34 cellular contexts compared by ENCODE assay signal in the genomic region with DNA sequence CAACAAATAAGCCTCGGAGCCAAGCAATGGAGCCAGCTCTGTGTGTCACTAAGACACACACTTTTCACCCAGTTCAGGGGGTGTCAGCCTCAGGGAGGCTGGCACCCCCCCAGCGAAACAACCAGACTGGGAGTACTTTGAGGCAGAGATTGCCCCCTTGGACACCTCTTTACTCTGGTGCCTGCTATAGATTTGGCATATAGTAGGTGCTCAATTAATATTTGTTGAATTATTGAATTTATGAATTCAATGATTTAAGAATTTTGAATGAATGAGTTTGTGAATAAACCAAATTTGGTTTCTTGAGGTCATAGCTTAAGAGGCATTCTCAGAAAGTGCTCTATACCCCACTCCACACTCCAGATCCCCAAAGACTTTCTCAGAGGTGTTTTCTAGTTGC.
A peak's percentile ranks its signal among the peaks of the same experiment; 100 is the strongest.
DNase-seq lines count a peak whose midpoint lies in the region; ATAC-seq, FAIRE-seq and TF ChIP-seq lines count a peak whose summit lies in the region.
"Had no signal": no experiment of that assay in that cellular context is flagged by ENCODE, and none has a peak within 500 bp of the region (broad histone marks: within the 10 kb centered on the region; RNA-seq: fewer than 3 reads in every experiment).

No MANE protein-coding gene starts in this region.

- DNase-seq in GM23338 (ENCODE audit: low spot score) = no peak
- peak; percentile 29 for DNase-seq in MM.1S
- no peak for DNase-seq in H1 (ENCODE audit: low read depth in 1 of 2, low spot score in 2 of 2)
- DNase-seq in middle frontal gyrus (ENCODE audit: extremely low spot score, low spot score) = no peak
- no peak for DNase-seq in type B pancreatic cell (ENCODE audit: extremely low spot score, unreplicated experiment)
- DNase-seq in stimulated activated CD8-positive, alpha-beta memory T cell treated with anti-CD3 and anti-CD28 coated beads, Interleukin-4, amount 100 ng/mL, for 48 hours = no peak
- DNase-seq in HCEC 1CT = no peak
- DNase-seq: 8988T; ACHN; AML-193; BE2C; C1 segment of cervical spinal cord; Caco-2; Calu3; CD4-positive, alpha-beta memory T cell; CD4-positive, alpha-beta T cell; CD4-positive, CD25-positive, alpha-beta regulatory T cell; CD8-positive, alpha-beta memory T cell; CD8-positive, alpha-beta T cell; DMS 273 treated with DMSO at 0.1 percent for 48 hours; DMS79; DMS79 treated with DMSO at 0.1 percent for 48 hours; DND-41; EL had no signal

- no peak for TF ChIP-seq EP300 in H1 (IDR thresholded peaks at IDR 0.05; ENCODE audit: borderline replicate concordance in 1 of 2, low read depth in 2 of 2, low read length in 2 of 2)

- TF ChIP-seq POLR2A in H1 (IDR thresholded peaks at IDR 0.05; ENCODE audit: control extremely low read depth in 1 of 2, low read depth in 2 of 2, low read length in 2 of 2) = no peak

- no peaks in the 10 kb centered on the region for H3K9me3 ChIP-seq in HEK293 (ENCODE audit: control insufficient read depth, insufficient read depth, low read depth, low read length)
- no peaks in the 10 kb centered on the region for H3K9me3 ChIP-seq in MM.1S (replicated peaks; ENCODE audit: insufficient read depth, low read length)
- H3K9me3 ChIP-seq in H1 (ENCODE audit: insufficient read depth in 2 of 2, low read depth in 1 of 2, low read length in 1 of 2) = no peaks in the 10 kb centered on the region
- H3K9me3 ChIP-seq: A549; BE2C; BLaER1; BLaER1 treated with 17β-estradiol and CSF1 and Interleukin-3, amounts not matched to agents 10 nM and 100 nM; Caco-2 had no signal

- H3K4ac ChIP-seq in H1 (replicated peaks; ENCODE audit: insufficient read length, low read depth, low read length) = no peak overlapping the region

- H4K20me1 ChIP-seq in GM23338 (replicated peaks; ENCODE audit: insufficient read depth) (no peaks in the 10 kb centered on the region), MM.1S (ENCODE audit: insufficient read depth, low read length) (no peaks in the 10 kb centered on the region), H1 (replicated peaks in 1 of 2; ENCODE audit: control insufficient read depth in 1 of 2, insufficient read depth in 2 of 2, low read length in 2 of 2) (no peaks in the 10 kb centered on the region)
- H4K20me1 ChIP-seq: BLaER1; BLaER1 treated with 17β-estradiol and CSF1 and Interleukin-3, amounts not matched to agents 10 nM and 100 nM had no signal

- H3K27ac ChIP-seq in GM23338 (ENCODE audit: low read depth) (no peak overlapping the region), HEK293 (ENCODE audit: extremely low read depth, low read depth, low read length) (no peak overlapping the region), MM.1S (ENCODE audit: low read length) (peak overlapping the region; percentile 42; the same call in 1 of the 2 replicates), H1 (ENCODE audit: low read depth, low read length) (no peak overlapping the region)
- H3K27ac ChIP-seq: 22Rv1; A549; BLaER1; BLaER1 treated with 17β-estradiol and CSF1 and Interleukin-3, amounts not matched to agents 10 nM and 100 nM; C4-2B had no signal

- H2AFZ ChIP-seq in GM23338 (no peak overlapping the region), MM.1S (ENCODE audit: low read length) (peak overlapping the region; percentile 81; the same call in 1 of the 2 replicates), H1 (ENCODE audit: low read length) (no peak overlapping the region)

- no peak overlapping the region for H2BK120ac ChIP-seq in H1 (replicated peaks; ENCODE audit: low read depth, low read length)

- H3K14ac ChIP-seq in H1 (ENCODE audit: insufficient read length) = no peak overlapping the region

- no peak overlapping the region for H3K4me3 ChIP-seq in GM23338
- no peak overlapping the region for H3K4me3 ChIP-seq in HEK293 (ENCODE audit: low read depth, low read length)
- H3K4me3 ChIP-seq in MM.1S (ENCODE audit: low read length) = no peak overlapping the region
- H3K4me3 ChIP-seq in H1 (ENCODE audit: extremely low read depth in 1 of 4, insufficient read depth in 2 of 4, low read depth in 3 of 4, low read length in 4 of 4) = no peak overlapping the region
- H3K4me3 ChIP-seq: A549; BLaER1; BLaER1 treated with 17β-estradiol and CSF1 and Interleukin-3, amounts not matched to agents 10 nM and 100 nM had no signal

- H3K36me3 Mint-ChIP-seq in GM23338 (ENCODE audit: low read depth) = no peaks in the 10 kb centered on the region
- H3K36me3 Mint-ChIP-seq in type B pancreatic cell = no peaks in the 10 kb centered on the region
- H3K36me3 Mint-ChIP-seq: CD14-positive monocyte; CD4-positive, alpha-beta memory T cell; CD4-positive, CD25-positive, alpha-beta regulatory T cell; CD8-positive, alpha-beta memory T cell; CD8-positive, alpha-beta T cell had no signal

- POLR2A ChIA-PET in HEK293 (lab: Yijun Ruan, JAX) = no interaction called here
- POLR2A ChIA-PET in H1 (lab: Charles Lee; ENCODE audit: partially characterized antibody) = no interaction called here

- H3K79me1 ChIP-seq in H1 (ENCODE audit: low read depth, low read length) = no peaks in the 10 kb centered on the region

- H3K9me3 Mint-ChIP-seq in GM23338 = no peaks in the 10 kb centered on the region; the same call in 2 of the 3 replicates
- H3K9me3 Mint-ChIP-seq in type B pancreatic cell = no peaks in the 10 kb centered on the region
- H3K9me3 Mint-ChIP-seq: CD14-positive monocyte; CD4-positive, alpha-beta memory T cell; CD4-positive, alpha-beta T cell; CD8-positive, alpha-beta memory T cell; CD8-positive, alpha-beta T cell had no signal

- WGBS in H1 (ENCODE audit: extremely low coverage in 1 of 2, insufficient coverage in 1 of 2, insufficient read length in 1 of 2, insufficient replicate concordance in 2 of 2, low coverage in 1 of 2, low lambda C conversion rate in 2 of 2, missing lambda C conversion rate in 1 of 2), 2 experiments = 95% methylated on average over 2 of the region's 2 CpGs; no CpG with 5 or more reads in 1 of the 2 experiments

- peak overlapping the region; percentile 51; the same call in 1 of the 2 replicates for H2BK20ac ChIP-seq in H1 (ENCODE audit: low read length)

- no peaks in the 10 kb centered on the region for H3K36me3 ChIP-seq in GM23338 (ENCODE audit: insufficient read depth)
- no peaks in the 10 kb centered on the region for H3K36me3 ChIP-seq in HEK293 (ENCODE audit: control insufficient read depth in 2 of 2, insufficient read depth in 1 of 2, low read length in 2 of 2)
- H3K36me3 ChIP-seq in MM.1S (replicated peaks; ENCODE audit: insufficient read depth, low read length) = no peaks in the 10 kb centered on the region
- no peaks in the 10 kb centered on the region for H3K36me3 ChIP-seq in H1 (ENCODE audit: control insufficient read depth in 2 of 4, insufficient read depth in 4 of 4, low read length in 3 of 4)
- H3K36me3 ChIP-seq: BE2C; BLaER1; BLaER1 treated with 17β-estradiol and CSF1 and Interleukin-3, amounts not matched to agents 10 nM and 100 nM had no signal

- H3K4me3 Mint-ChIP-seq in GM23338 (no peak overlapping the region), type B pancreatic cell (no peak overlapping the region)
- H3K4me3 Mint-ChIP-seq: B cell; CD4-positive, alpha-beta T cell; CD4-positive, CD25-positive, alpha-beta regulatory T cell; CD8-positive, alpha-beta memory T cell; CD8-positive, alpha-beta T cell had no signal

- H4K8ac ChIP-seq in H1 (ENCODE audit: extremely low read depth, insufficient read depth, low read length) = no peak overlapping the region

- no peaks in the 10 kb centered on the region for H3K79me2 ChIP-seq in GM23338 (replicated peaks; ENCODE audit: insufficient read depth)
- no peaks in the 10 kb centered on the region for H3K79me2 ChIP-seq in MM.1S (ENCODE audit: low read length)
- H3K79me2 ChIP-seq in H1 (ENCODE audit: control insufficient read depth in 1 of 2, insufficient read depth in 2 of 2, low read length in 2 of 2) = no peaks in the 10 kb centered on the region

- H3K4me1 ChIP-seq in GM23338 (ENCODE audit: insufficient read depth) = peaks cover 13% of the 10 kb centered on the region; the same call in 1 of the 2 replicates
- peaks cover 10% of the 10 kb centered on the region for H3K4me1 ChIP-seq in HEK293 (ENCODE audit: control insufficient read depth, insufficient read depth, low read length)
- peaks cover 20% of the 10 kb centered on the region for H3K4me1 ChIP-seq in MM.1S (ENCODE audit: low read length)
- H3K4me1 ChIP-seq in H1 (replicated peaks in 1 of 4; ENCODE audit: control insufficient read depth in 3 of 4, insufficient read depth in 4 of 4, low read length in 3 of 4) = peaks cover 0 to 5% (median 1%) of the 10 kb centered on the region in 4 experiments; a peak in 6 of 7 replicates
- H3K4me1 ChIP-seq: A549; BE2C; BLaER1; BLaER1 treated with 17β-estradiol and CSF1 and Interleukin-3, amounts not matched to agents 10 nM and 100 nM; Caco-2 had no signal

- H3K4me2 ChIP-seq in GM23338 = 0 out of 2 replicates have a peak overlapping the region, but pooled peaks have one; percentile 55
- peak overlapping the region; percentile 74 for H3K4me2 ChIP-seq in MM.1S (ENCODE audit: low read depth, low read length)
- no peak overlapping the region for H3K4me2 ChIP-seq in H1 (ENCODE audit: insufficient read depth in 1 of 2, low read depth in 2 of 2, low read length in 2 of 2)
- H3K4me2 ChIP-seq: A549; BLaER1; BLaER1 treated with 17β-estradiol and CSF1 and Interleukin-3, amounts not matched to agents 10 nM and 100 nM had no signal

- no peaks in the 10 kb centered on the region for H3K27me3 ChIP-seq in GM23338 (ENCODE audit: insufficient read depth)
- H3K27me3 ChIP-seq in MM.1S (replicated peaks; ENCODE audit: insufficient read depth, low read length) = no peaks in the 10 kb centered on the region
- 0 out of 7 replicates have a peak, but pooled peaks cover 0 to 1% (median 0%) of the 10 kb centered on the region in 4 experiments for H3K27me3 ChIP-seq in H1 (replicated peaks in 1 of 4; ENCODE audit: control insufficient read depth in 3 of 4, extremely low read depth in 1 of 4, insufficient read depth in 3 of 4, low read length in 3 of 4)
- H3K27me3 ChIP-seq: BLaER1; BLaER1 treated with 17β-estradiol and CSF1 and Interleukin-3, amounts not matched to agents 10 nM and 100 nM had no signal

- no peak for FAIRE-seq in H1 (lab: Jason Lieb, UNC)
- FAIRE-seq: A204.1, A549, D721Med had no signal

- H3K23ac ChIP-seq in H1 (ENCODE audit: insufficient read length) = no peak overlapping the region

- H2BK12ac ChIP-seq in H1 (ENCODE audit: low read depth, low read length) = 0 out of 2 replicates have a peak overlapping the region, but pooled peaks have one; percentile 84

- H3K27me3 Mint-ChIP-seq in GM23338 (ENCODE audit: insufficient read depth, low read depth, poor library complexity) (peaks cover 7% of the 10 kb centered on the region), type B pancreatic cell (peaks cover 61% of the 10 kb centered on the region)

- H3K27ac Mint-ChIP-seq in GM23338 (no peak overlapping the region), type B pancreatic cell (no peak overlapping the region)
- H3K27ac Mint-ChIP-seq: B cell; CD14-positive monocyte; CD4-positive, alpha-beta T cell; CD4-positive, CD25-positive, alpha-beta regulatory T cell; CD8-positive, alpha-beta T cell had no signal

- no peak for ATAC-seq in GM23338
- ATAC-seq: A549; CD8-positive, alpha-beta T cell had no signal

- H2BK5ac ChIP-seq in H1 (ENCODE audit: low read depth, low read length) = no peak overlapping the region

- no peak overlapping the region for H4K5ac ChIP-seq in H1 (ENCODE audit: insufficient read length, low read depth, low read length)

- H3K56ac ChIP-seq in H1 (replicated peaks; ENCODE audit: insufficient read length, low read depth, low read length) = no peak overlapping the region

- H3K18ac ChIP-seq in H1 (ENCODE audit: extremely low read depth, low read length) = no peak overlapping the region

- H3F3A ChIP-seq in GM23338 (replicated peaks; ENCODE audit: low read depth) (no peaks in the 10 kb centered on the region), MM.1S (ENCODE audit: insufficient read depth, low read length) (0 out of 2 replicates have a peak, but pooled peaks cover 4% of the 10 kb centered on the region)

- no peaks in the 10 kb centered on the region for H3K23me2 ChIP-seq in H1 (ENCODE audit: low read depth, low read length)

- no peak overlapping the region for H4K91ac ChIP-seq in H1 (replicated peaks; ENCODE audit: insufficient read length, low read length)

- no peak for TF ChIP-seq RAD21 in H1 (IDR thresholded peaks at IDR 0.05 in 1 of 2, conservative IDR thresholded peaks at IDR 0.05 in 1 of 2; ENCODE audit: low read depth in 2 of 2, low read length in 2 of 2)

- CTCF ChIA-PET in HEK293 (lab: Yijun Ruan, JAX) (interaction anchor here (0.6 to 1.7 kb wide), 4 partner anchors 13 to 1087 kb away, joined by 3 to 7 read pairs (median 4); no protein-coding TSS in a partner anchor), H1 (lab: Charles Lee; ENCODE audit: partially characterized antibody) (interaction anchor here (1.0 to 2.4 kb wide), 4 partner anchors 13 to 146 kb away, joined by 3 to 9 read pairs (median 4); a partner anchor contains a TSS)

- H3K9me2 ChIP-seq in GM23338 (ENCODE audit: insufficient read depth) = 0 out of 2 replicates have a peak, but pooled peaks cover 10% of the 10 kb centered on the region
- no peaks in the 10 kb centered on the region for H3K9me2 ChIP-seq in MM.1S (replicated peaks; ENCODE audit: insufficient read depth, low read length)

- no peak overlapping the region for H2AK5ac ChIP-seq in H1 (ENCODE audit: low read depth, low read length)

- no peak overlapping the region for H3K9ac ChIP-seq in MM.1S (ENCODE audit: low read length)
- H3K9ac ChIP-seq in H1 (replicated peaks in 1 of 4; ENCODE audit: extremely low read depth in 1 of 4, low read depth in 3 of 4, low read length in 3 of 4) = no peak overlapping the region
- H3K9ac ChIP-seq: BLaER1; BLaER1 treated with 17β-estradiol and CSF1 and Interleukin-3, amounts not matched to agents 10 nM and 100 nM had no signal

- H2BK15ac ChIP-seq in H1 (ENCODE audit: low read length) = no peak overlapping the region

- peaks cover 35% of the 10 kb centered on the region for H3K4me1 Mint-ChIP-seq in GM23338
- no peaks in the 10 kb centered on the region for H3K4me1 Mint-ChIP-seq in type B pancreatic cell (ENCODE audit: unreplicated experiment)
- H3K4me1 Mint-ChIP-seq: B cell; CD14-positive monocyte; CD4-positive, alpha-beta memory T cell; CD8-positive, alpha-beta memory T cell had no signal

- TF ChIP-seq CTCF in GM23338 (conservative IDR thresholded peaks at IDR 0.05; ENCODE audit: low read depth in 2 of 2) (no peak), HEK293 (tag by site-specific recombination; IDR thresholded peaks at IDR 0.05) (no peak), MM.1S (IDR thresholded peaks at IDR 0.05; ENCODE audit: low read length) (no peak), H1 (IDR thresholded peaks at IDR 0.05; ENCODE audit: control extremely low read depth in 1 of 3, insufficient read depth in 1 of 3, low read depth in 1 of 3, low read length in 3 of 3) (no peak), type B pancreatic cell (conservative IDR thresholded peaks at IDR 0.05) (no peak)

Comparison
In these comparisons a context has a peak if more than half of its experiments do, and no peak if none do; other contexts are left out.
1. H3K4me2 ChIP-seq: peak in GM23338 (single experiment) and MM.1S (single experiment); none in H1 (0 of 2).